In the genomic region with DNA sequence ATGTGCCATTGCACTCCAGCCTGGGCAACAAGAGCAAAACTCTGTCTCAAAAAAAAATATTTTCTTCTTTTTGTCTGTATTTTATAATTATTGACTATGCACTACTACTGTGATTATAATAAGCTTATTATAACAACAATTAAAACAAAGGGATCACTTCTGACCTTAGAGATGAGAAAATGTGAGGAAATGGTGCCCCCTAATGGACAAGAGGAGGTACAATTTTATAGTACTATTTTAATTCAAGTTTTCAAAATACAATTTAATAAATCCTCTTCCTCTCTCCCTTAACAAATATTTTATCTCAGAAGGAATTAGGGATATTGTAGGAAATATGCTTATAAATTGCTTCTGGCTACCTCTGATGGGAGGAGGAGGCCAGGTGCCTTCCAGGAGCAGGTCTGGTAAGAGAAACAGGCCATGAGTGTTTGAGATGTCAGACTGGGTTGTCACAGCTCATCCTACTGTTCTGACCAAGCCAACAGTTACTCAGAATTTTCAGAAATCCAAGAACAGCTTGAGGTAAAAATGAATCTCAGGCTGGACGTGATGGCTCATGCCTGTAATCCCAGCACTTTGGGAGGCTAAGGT, we compare ENCODE assay signal across 1 cellular context.
TF ChIP-seq lines count a peak whose summit lies in the region.

No MANE protein-coding gene starts in this region.

TF ChIP-seq in HepG2, 621 proteins besides CTCF, POLR2A, EP300 and RAD21:
- TF ChIP-seq HOXA3 (CRISPR knock-in tag; IDR thresholded peaks at IDR 0.05) (no peak), CREB3 (CRISPR knock-in tag; IDR thresholded peaks at IDR 0.05) (no peak), ZNF614 (CRISPR knock-in tag; IDR thresholded peaks at IDR 0.05; ENCODE audit: borderline replicate concordance) (no peak), ZNF331 (CRISPR knock-in tag; IDR thresholded peaks at IDR 0.05) (no peak), SMC3 (IDR thresholded peaks at IDR 0.05; ENCODE audit: low read length) (peak; percentile 28; the same call in 1 of the 2 replicates), ZNF780A (CRISPR knock-in tag; IDR thresholded peaks at IDR 0.05) (no peak), ZNF513 (CRISPR knock-in tag; conservative IDR thresholded peaks at IDR 0.05) (no peak), ZSCAN9 (CRISPR knock-in tag; IDR thresholded peaks at IDR 0.05; ENCODE audit: borderline replicate concordance) (no peak), GLI4 (CRISPR knock-in tag; IDR thresholded peaks at IDR 0.05; ENCODE audit: borderline replicate concordance) (no peak), SRF (IDR thresholded peaks at IDR 0.05; ENCODE audit: low read depth, low read length) (no peak), ZSCAN30 (CRISPR knock-in tag; IDR thresholded peaks at IDR 0.05) (no peak), STAG1 (CRISPR knock-in tag; IDR thresholded peaks at IDR 0.05) (peak; percentile 69)
- TF ChIP-seq, protein P1, sequence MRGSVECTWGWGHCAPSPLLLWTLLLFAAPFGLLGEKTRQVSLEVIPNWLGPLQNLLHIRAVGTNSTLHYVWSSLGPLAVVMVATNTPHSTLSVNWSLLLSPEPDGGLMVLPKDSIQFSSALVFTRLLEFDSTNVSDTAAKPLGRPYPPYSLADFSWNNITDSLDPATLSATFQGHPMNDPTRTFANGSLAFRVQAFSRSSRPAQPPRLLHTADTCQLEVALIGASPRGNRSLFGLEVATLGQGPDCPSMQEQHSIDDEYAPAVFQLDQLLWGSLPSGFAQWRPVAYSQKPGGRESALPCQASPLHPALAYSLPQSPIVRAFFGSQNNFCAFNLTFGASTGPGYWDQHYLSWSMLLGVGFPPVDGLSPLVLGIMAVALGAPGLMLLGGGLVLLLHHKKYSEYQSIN (CRISPR knock-in tag; IDR thresholded peaks at IDR 0.05; ENCODE audit: borderline replicate concordance): no peak
- TF ChIP-seq, protein P2, sequence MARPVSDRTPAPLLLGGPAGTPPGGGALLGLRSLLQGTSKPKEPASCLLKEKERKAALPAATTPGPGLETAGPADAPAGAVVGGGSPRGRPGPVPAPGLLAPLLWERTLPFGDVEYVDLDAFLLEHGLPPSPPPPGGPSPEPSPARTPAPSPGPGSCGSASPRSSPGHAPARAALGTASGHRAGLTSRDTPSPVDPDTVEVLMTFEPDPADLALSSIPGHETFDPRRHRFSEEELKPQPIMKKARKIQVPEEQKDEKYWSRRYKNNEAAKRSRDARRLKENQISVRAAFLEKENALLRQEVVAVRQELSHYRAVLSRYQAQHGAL (CRISPR knock-in tag; IDR thresholded peaks at IDR 0.05; ENCODE audit: not compliant biosample characterization): no peak
- TF ChIP-seq, protein P3, sequence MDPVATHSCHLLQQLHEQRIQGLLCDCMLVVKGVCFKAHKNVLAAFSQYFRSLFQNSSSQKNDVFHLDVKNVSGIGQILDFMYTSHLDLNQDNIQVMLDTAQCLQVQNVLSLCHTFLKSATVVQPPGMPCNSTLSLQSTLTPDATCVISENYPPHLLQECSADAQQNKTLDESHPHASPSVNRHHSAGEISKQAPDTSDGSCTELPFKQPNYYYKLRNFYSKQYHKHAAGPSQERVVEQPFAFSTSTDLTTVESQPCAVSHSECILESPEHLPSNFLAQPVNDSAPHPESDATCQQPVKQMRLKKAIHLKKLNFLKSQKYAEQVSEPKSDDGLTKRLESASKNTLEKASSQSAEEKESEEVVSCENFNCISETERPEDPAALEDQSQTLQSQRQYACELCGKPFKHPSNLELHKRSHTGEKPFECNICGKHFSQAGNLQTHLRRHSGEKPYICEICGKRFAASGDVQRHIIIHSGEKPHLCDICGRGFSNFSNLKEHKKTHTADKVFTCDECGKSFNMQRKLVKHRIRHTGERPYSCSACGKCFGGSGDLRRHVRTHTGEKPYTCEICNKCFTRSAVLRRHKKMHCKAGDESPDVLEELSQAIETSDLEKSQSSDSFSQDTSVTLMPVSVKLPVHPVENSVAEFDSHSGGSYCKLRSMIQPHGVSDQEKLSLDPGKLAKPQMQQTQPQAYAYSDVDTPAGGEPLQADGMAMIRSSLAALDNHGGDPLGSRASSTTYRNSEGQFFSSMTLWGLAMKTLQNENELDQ (CRISPR knock-in tag; IDR thresholded peaks at IDR 0.05; ENCODE audit: borderline replicate concordance): no peak
- TF ChIP-seq, protein P4, sequence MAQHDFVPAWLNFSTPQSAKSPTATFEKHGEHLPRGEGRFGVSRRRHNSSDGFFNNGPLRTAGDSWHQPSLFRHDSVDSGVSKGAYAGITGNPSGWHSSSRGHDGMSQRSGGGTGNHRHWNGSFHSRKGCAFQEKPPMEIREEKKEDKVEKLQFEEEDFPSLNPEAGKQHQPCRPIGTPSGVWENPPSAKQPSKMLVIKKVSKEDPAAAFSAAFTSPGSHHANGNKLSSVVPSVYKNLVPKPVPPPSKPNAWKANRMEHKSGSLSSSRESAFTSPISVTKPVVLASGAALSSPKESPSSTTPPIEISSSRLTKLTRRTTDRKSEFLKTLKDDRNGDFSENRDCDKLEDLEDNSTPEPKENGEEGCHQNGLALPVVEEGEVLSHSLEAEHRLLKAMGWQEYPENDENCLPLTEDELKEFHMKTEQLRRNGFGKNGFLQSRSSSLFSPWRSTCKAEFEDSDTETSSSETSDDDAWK (CRISPR knock-in tag; IDR thresholded peaks at IDR 0.05): no peak
- TF ChIP-seq, protein P5, sequence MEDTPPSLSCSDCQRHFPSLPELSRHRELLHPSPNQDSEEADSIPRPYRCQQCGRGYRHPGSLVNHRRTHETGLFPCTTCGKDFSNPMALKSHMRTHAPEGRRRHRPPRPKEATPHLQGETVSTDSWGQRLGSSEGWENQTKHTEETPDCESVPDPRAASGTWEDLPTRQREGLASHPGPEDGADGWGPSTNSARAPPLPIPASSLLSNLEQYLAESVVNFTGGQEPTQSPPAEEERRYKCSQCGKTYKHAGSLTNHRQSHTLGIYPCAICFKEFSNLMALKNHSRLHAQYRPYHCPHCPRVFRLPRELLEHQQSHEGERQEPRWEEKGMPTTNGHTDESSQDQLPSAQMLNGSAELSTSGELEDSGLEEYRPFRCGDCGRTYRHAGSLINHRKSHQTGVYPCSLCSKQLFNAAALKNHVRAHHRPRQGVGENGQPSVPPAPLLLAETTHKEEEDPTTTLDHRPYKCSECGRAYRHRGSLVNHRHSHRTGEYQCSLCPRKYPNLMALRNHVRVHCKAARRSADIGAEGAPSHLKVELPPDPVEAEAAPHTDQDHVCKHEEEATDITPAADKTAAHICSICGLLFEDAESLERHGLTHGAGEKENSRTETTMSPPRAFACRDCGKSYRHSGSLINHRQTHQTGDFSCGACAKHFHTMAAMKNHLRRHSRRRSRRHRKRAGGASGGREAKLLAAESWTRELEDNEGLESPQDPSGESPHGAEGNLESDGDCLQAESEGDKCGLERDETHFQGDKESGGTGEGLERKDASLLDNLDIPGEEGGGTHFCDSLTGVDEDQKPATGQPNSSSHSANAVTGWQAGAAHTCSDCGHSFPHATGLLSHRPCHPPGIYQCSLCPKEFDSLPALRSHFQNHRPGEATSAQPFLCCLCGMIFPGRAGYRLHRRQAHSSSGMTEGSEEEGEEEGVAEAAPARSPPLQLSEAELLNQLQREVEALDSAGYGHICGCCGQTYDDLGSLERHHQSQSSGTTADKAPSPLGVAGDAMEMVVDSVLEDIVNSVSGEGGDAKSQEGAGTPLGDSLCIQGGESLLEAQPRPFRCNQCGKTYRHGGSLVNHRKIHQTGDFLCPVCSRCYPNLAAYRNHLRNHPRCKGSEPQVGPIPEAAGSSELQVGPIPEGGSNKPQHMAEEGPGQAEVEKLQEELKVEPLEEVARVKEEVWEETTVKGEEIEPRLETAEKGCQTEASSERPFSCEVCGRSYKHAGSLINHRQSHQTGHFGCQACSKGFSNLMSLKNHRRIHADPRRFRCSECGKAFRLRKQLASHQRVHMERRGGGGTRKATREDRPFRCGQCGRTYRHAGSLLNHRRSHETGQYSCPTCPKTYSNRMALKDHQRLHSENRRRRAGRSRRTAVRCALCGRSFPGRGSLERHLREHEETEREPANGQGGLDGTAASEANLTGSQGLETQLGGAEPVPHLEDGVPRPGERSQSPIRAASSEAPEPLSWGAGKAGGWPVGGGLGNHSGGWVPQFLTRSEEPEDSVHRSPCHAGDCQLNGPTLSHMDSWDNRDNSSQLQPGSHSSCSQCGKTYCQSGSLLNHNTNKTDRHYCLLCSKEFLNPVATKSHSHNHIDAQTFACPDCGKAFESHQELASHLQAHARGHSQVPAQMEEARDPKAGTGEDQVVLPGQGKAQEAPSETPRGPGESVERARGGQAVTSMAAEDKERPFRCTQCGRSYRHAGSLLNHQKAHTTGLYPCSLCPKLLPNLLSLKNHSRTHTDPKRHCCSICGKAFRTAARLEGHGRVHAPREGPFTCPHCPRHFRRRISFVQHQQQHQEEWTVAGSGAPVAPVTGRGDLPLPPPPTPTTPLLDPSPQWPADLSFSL (CRISPR knock-in tag; IDR thresholded peaks at IDR 0.05): no peak
TF ChIP-seq in HepG2: peak in this region for 2.
